ENCODE assay signal across 17 cellular contexts in genomic region chr3:18439281-18439680, GRCh38. TPM values are rescaled to one million over a fixed set of nuclear protein-coding genes. Genes with fewer than 3 reads are reported as not detected.
A peak's percentile ranks its signal among the peaks of the same experiment; 100 is the strongest.
DNase-seq lines count a peak whose midpoint lies in the region; ATAC-seq and TF ChIP-seq lines count a peak whose summit lies in the region.
"Had no signal": no experiment of that assay in that cellular context is flagged by ENCODE, and none has a peak within 500 bp of the region (broad histone marks: within the 10 kb centered on the region; RNA-seq: fewer than 3 reads in every experiment).

No MANE protein-coding gene starts in this region.

- peaks cover 0 to 10% (median 0%) of the 10 kb centered on the region in 3 experiments for H3K36me3 ChIP-seq in naive thymus-derived CD4-positive, alpha-beta T cell (ENCODE audit: control insufficient read depth in 2 of 3, insufficient read depth in 3 of 3, low read length in 3 of 3)
- H3K36me3 ChIP-seq in lower lobe of right lung: no peaks in the 10 kb centered on the region
- H3K36me3 ChIP-seq: breast epithelium, heart right ventricle, left lung, SJSA1 had no signal

- H3K4me3 ChIP-seq in naive thymus-derived CD4-positive, alpha-beta T cell (ENCODE audit: low read length): peak overlapping the region; percentile 65
- H3K4me3 ChIP-seq in lower lobe of right lung: no peak overlapping the region
- H3K4me3 ChIP-seq: breast epithelium, heart right ventricle, left lung, SJSA1, skin epidermis had no signal

- no peaks in the 10 kb centered on the region for H3K9me3 Mint-ChIP-seq in T-helper 2 cell treated with Interferon-gamma antibody and Interleukin-4, amounts not matched to agents 5 μg/mL and 100 μg/mL, for 36 hours
- H3K9me3 Mint-ChIP-seq in CD4-positive, alpha-beta T cell: no peaks in the 10 kb centered on the region
- H3K9me3 Mint-ChIP-seq in activated CD8-positive, alpha-beta T cell treated with anti-CD3 and anti-CD28 coated beads for 36 hours: no peaks in the 10 kb centered on the region
- H3K9me3 Mint-ChIP-seq in naive thymus-derived CD4-positive, alpha-beta T cell: no peaks in the 10 kb centered on the region

- POLR2A ChIA-PET in CD4-positive, alpha-beta T cell (lab: Charles Lee): interaction anchor here (1.4 to 10.4 kb wide), 5 partner anchors 8 to 315 kb away, joined by 6 to 152 read pairs (median 10); partner anchors contain the start of gene SATB1
- POLR2A ChIA-PET in activated CD8-positive, alpha-beta T cell treated with anti-CD3 and anti-CD28 coated beads for 36 hours (lab: Charles Lee): interaction anchor here (0.6 to 10.9 kb wide), 10 partner anchors 8 to 347 kb away, joined by 3 to 330 read pairs (median 9); partner anchors contain the start of gene SATB1
- POLR2A ChIA-PET in naive thymus-derived CD4-positive, alpha-beta T cell (lab: Charles Lee): interaction anchor here (1.8 to 9.9 kb wide), 2 partner anchors 9 to 18 kb away, joined by 14 to 159 read pairs; partner anchors contain the start of gene SATB1

- intact Hi-C loops in CD4-positive, alpha-beta T cell (cut with DNase I, micrococcal nuclease): loop anchor here in 1 of 2 experiments (5.0 kb wide), 1 partner anchor 548 kb away; no protein-coding TSS in a partner anchor
- intact Hi-C loops in activated CD8-positive, alpha-beta T cell treated with anti-CD3 and anti-CD28 coated beads for 36 hours (cut with micrococcal nuclease): no loop called here
- intact Hi-C loops in naive thymus-derived CD4-positive, alpha-beta T cell (cut with micrococcal nuclease): loop anchor here (2.0 to 10.0 kb wide), 2 partner anchors 14 to 1554 kb away; partner anchors contain the start of genes PLCL2 (in 1 of the 2) and SATB1 (in 1 of the 2)
- intact Hi-C loops in lower lobe of right lung (cut with DNase I): no loop called here

- H3K27ac ChIP-seq in CD4-positive, alpha-beta T cell (ENCODE audit: low read depth, low read length): peak overlapping the region; percentile 76
- peak overlapping the region; percentile 97 for H3K27ac ChIP-seq in naive thymus-derived CD4-positive, alpha-beta T cell (ENCODE audit: low read depth, low read length)
- no peak overlapping the region for H3K27ac ChIP-seq in lower lobe of right lung
- H3K27ac ChIP-seq: breast epithelium, heart right ventricle, left lung, SJSA1 had no signal

- DNase-seq in T-helper 2 cell treated with Interferon-gamma antibody and Interleukin-4, amounts not matched to agents 5 μg/mL and 100 μg/mL, for 36 hours (ENCODE audit: low spot score): no peak
- DNase-seq in T-helper 2 cell (no peak), lower lobe of right lung (no peak)
- no peak for DNase-seq in CD4-positive, alpha-beta T cell
- DNase-seq in activated CD8-positive, alpha-beta T cell treated with anti-CD3 and anti-CD28 coated beads for 36 hours: no peak
- no peak for DNase-seq in naive thymus-derived CD4-positive, alpha-beta T cell
- no peak for DNase-seq in stimulated activated CD4-positive, alpha-beta T cell treated with anti-CD3 and anti-CD28 coated beads, Interleukin-15, amount 100 ng/mL, for 24 hours
- DNase-seq: cortex of kidney, heart right ventricle, NCI-H1092, NCI-H2081 treated with DMSO at 0.1 percent for 48 hours had no signal

- no peaks in the 10 kb centered on the region for H3K9me3 ChIP-seq in CD4-positive, alpha-beta T cell (ENCODE audit: control insufficient read depth, low read length)
- H3K9me3 ChIP-seq in naive thymus-derived CD4-positive, alpha-beta T cell (ENCODE audit: control insufficient read depth in 2 of 3, low read length in 3 of 3): no peaks in the 10 kb centered on the region
- no peaks in the 10 kb centered on the region for H3K9me3 ChIP-seq in lower lobe of right lung
- H3K9me3 ChIP-seq: breast epithelium, heart right ventricle, left lung, SJSA1 had no signal

- peaks cover 72% of the 10 kb centered on the region for H3K36me3 Mint-ChIP-seq in T-helper 2 cell treated with Interferon-gamma antibody and Interleukin-4, amounts not matched to agents 5 μg/mL and 100 μg/mL, for 36 hours (ENCODE audit: low read depth)
- peaks cover 49% of the 10 kb centered on the region for H3K36me3 Mint-ChIP-seq in CD4-positive, alpha-beta T cell (ENCODE audit: low read depth)
- H3K36me3 Mint-ChIP-seq in activated CD8-positive, alpha-beta T cell treated with anti-CD3 and anti-CD28 coated beads for 36 hours (ENCODE audit: low read depth): peaks cover 85% of the 10 kb centered on the region
- peaks cover 0 to 62% (median 11%) of the 10 kb centered on the region in 5 donors for H3K36me3 Mint-ChIP-seq in naive thymus-derived CD4-positive, alpha-beta T cell

- no peaks in the 10 kb centered on the region for H3K27me3 ChIP-seq in CD4-positive, alpha-beta T cell (ENCODE audit: control insufficient read depth, insufficient read depth, low read length)
- no peaks in the 10 kb centered on the region for H3K27me3 ChIP-seq in naive thymus-derived CD4-positive, alpha-beta T cell (ENCODE audit: control insufficient read depth in 2 of 2, insufficient read depth in 2 of 2, low read length in 2 of 2)
- peaks cover 18% of the 10 kb centered on the region for H3K27me3 ChIP-seq in lower lobe of right lung (ENCODE audit: low read depth)

- peak overlapping the region; percentile 83 for H3K4me3 Mint-ChIP-seq in T-helper 2 cell treated with Interferon-gamma antibody and Interleukin-4, amounts not matched to agents 5 μg/mL and 100 μg/mL, for 36 hours
- peak overlapping the region; percentile 86 for H3K4me3 Mint-ChIP-seq in CD4-positive, alpha-beta T cell
- peak overlapping the region; percentile 78 for H3K4me3 Mint-ChIP-seq in activated CD8-positive, alpha-beta T cell treated with anti-CD3 and anti-CD28 coated beads for 36 hours
- H3K4me3 Mint-ChIP-seq in naive thymus-derived CD4-positive, alpha-beta T cell: peak overlapping the region; percentile 80 to 100 (median 88)

- CTCF ChIA-PET in CD4-positive, alpha-beta T cell (lab: Charles Lee): no interaction called here
- CTCF ChIA-PET in activated CD8-positive, alpha-beta T cell treated with anti-CD3 and anti-CD28 coated beads for 36 hours (lab: Charles Lee): interaction anchor here (0.7 kb wide), 1 partner anchor 10 kb away, joined by 3 read pairs; no protein-coding TSS in a partner anchor
- CTCF ChIA-PET in naive thymus-derived CD4-positive, alpha-beta T cell (lab: Charles Lee): interaction anchor here (1.1 kb wide), 1 partner anchor 14 kb away, joined by 3 read pairs; the partner anchor contains the start of gene SATB1

- H3K27ac Mint-ChIP-seq in T-helper 2 cell treated with Interferon-gamma antibody and Interleukin-4, amounts not matched to agents 5 μg/mL and 100 μg/mL, for 36 hours: peak overlapping the region; percentile 92
- peak overlapping the region; percentile 88 for H3K27ac Mint-ChIP-seq in CD4-positive, alpha-beta T cell
- peak overlapping the region; percentile 86 for H3K27ac Mint-ChIP-seq in activated CD8-positive, alpha-beta T cell treated with anti-CD3 and anti-CD28 coated beads for 36 hours
- peak overlapping the region; percentile 87 to 95 (median 93) for H3K27ac Mint-ChIP-seq in naive thymus-derived CD4-positive, alpha-beta T cell

- peaks cover 43% of the 10 kb centered on the region for H3K4me1 Mint-ChIP-seq in T-helper 2 cell treated with Interferon-gamma antibody and Interleukin-4, amounts not matched to agents 5 μg/mL and 100 μg/mL, for 36 hours (ENCODE audit: low read depth)
- peaks cover 70% of the 10 kb centered on the region for H3K4me1 Mint-ChIP-seq in CD4-positive, alpha-beta T cell (ENCODE audit: low read depth)
- H3K4me1 Mint-ChIP-seq in activated CD8-positive, alpha-beta T cell treated with anti-CD3 and anti-CD28 coated beads for 36 hours (ENCODE audit: low read depth): peaks cover 30% of the 10 kb centered on the region
- H3K4me1 Mint-ChIP-seq in naive thymus-derived CD4-positive, alpha-beta T cell: peaks cover 25 to 53% (median 43%) of the 10 kb centered on the region in 7 donors

- no peak for TF ChIP-seq CTCF in CD4-positive, alpha-beta T cell (IDR thresholded peaks at IDR 0.05)
- TF ChIP-seq CTCF in activated CD8-positive, alpha-beta T cell treated with anti-CD3 and anti-CD28 coated beads for 36 hours (IDR thresholded peaks at IDR 0.05): no peak
- no peak for TF ChIP-seq CTCF in lower lobe of right lung (IDR thresholded peaks at IDR 0.05)

- H3K4me1 ChIP-seq in naive thymus-derived CD4-positive, alpha-beta T cell (ENCODE audit: control insufficient read depth in 2 of 2, insufficient read depth in 2 of 2, low read length in 2 of 2): peaks cover 11 to 19% of the 10 kb centered on the region in 2 donors
- H3K4me1 ChIP-seq in lower lobe of right lung: peaks cover 12% of the 10 kb centered on the region

- no peaks in the 10 kb centered on the region for H3K27me3 Mint-ChIP-seq in T-helper 2 cell treated with Interferon-gamma antibody and Interleukin-4, amounts not matched to agents 5 μg/mL and 100 μg/mL, for 36 hours (ENCODE audit: low read depth)
- no peaks in the 10 kb centered on the region for H3K27me3 Mint-ChIP-seq in CD4-positive, alpha-beta T cell
- H3K27me3 Mint-ChIP-seq in activated CD8-positive, alpha-beta T cell treated with anti-CD3 and anti-CD28 coated beads for 36 hours: no peaks in the 10 kb centered on the region
- H3K27me3 Mint-ChIP-seq in naive thymus-derived CD4-positive, alpha-beta T cell: no peaks in the 10 kb centered on the region

- no peak for ATAC-seq in CD4-positive, alpha-beta T cell (ENCODE audit: poor library complexity)
- no peak for ATAC-seq in activated CD8-positive, alpha-beta T cell treated with anti-CD3 and anti-CD28 coated beads for 36 hours
- ATAC-seq in naive thymus-derived CD4-positive, alpha-beta T cell: no peak
- ATAC-seq in lower lobe of right lung (no peak), GM19463 (IDR thresholded peaks at IDR 0.05; ENCODE audit: unreplicated experiment) (no peak)
- ATAC-seq: heart right ventricle, left lung, Panc1 had no signal

RNA-seq across cellular contexts. Expression of gene SATB1, which starts 14.1 kb away (rescaled TPM):
- total RNA-seq in CD4-positive, alpha-beta T cell: 100 to 1,000 TPM; 390 to 393 TPM
- total RNA-seq in activated CD8-positive, alpha-beta T cell treated with anti-CD3 and anti-CD28 coated beads for 36 hours: 100 to 1,000 TPM; 208 to 213 TPM
- 100 to 1,000 TPM; 258 to 482 (median 451) TPM for total RNA-seq in naive thymus-derived CD4-positive, alpha-beta T cell
- polyA plus RNA-seq in naive thymus-derived CD4-positive, alpha-beta T cell: 100 to 1,000 TPM; 286 to 389 TPM
- 30.2 TPM for total RNA-seq in lower lobe of right lung

Comparison
In these comparisons a context has a peak if more than half of its experiments do, and no peak if none do; other contexts are left out.
1. intact Hi-C loops: an anchor here in naive thymus-derived CD4-positive, alpha-beta T cell (2.0 to 10.0 kb wide); none called in activated CD8-positive, alpha-beta T cell treated with anti-CD3 and anti-CD28 coated beads for 36 hours and lower lobe of right lung.